ENCODE assay signal across 6 cellular contexts in the genomic region with DNA sequence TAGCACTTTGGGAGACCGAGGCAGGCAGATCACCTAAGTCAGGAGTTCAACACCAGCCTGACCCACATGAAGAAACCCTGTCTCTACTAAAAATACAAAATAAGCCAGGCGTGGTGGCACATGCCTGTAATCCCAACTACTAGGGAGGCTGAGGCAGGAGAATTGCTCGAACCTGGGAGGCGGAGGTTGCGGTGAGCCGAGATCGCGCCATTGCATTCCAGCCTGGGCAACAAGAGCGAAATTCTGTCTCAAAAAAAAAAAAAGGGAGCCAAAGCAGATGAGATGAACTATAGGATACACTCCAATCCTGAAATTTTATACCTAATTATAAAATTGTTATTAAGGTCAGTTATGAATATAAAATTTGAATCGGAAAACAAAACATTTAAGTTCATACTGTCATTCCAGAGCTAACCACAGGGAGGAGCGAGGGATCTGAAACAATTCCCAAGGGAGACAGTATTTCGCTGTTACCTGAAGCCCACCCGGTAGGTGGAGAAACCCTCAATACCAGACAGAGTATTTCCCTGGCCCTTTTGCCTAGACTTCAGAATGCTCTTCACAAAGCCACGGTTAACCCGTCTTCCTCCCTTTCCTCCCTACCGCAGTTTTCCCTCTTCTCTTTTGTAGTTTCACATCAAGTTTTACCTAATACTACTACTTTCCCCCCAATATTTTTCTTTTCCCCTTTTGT. TPM values are rescaled to one million over a fixed set of nuclear protein-coding genes. Genes with fewer than 3 reads are reported as not detected.
A peak's percentile ranks its signal among the peaks of the same experiment; 100 is the strongest.
DNase-seq lines count a peak whose midpoint lies in the region; ATAC-seq, FAIRE-seq and TF ChIP-seq lines count a peak whose summit lies in the region.

No MANE protein-coding gene starts in this region.

- intact Hi-C loops in CD8-positive, alpha-beta T cell (cut with DNase I, micrococcal nuclease) = loop anchor here in 1 of 2 experiments (2.0 kb wide), 1 partner anchor 85 kb away; a partner anchor contains a TSS
- intact Hi-C loops in HepG2 (cut with micrococcal nuclease; ENCODE audit: unreplicated experiment) = loop anchor here (1.0 to 5.0 kb wide), 5 partner anchors 81 to 275 kb away; a partner anchor contains a TSS

- CTCF ChIA-PET in CD8-positive, alpha-beta T cell (lab: Charles Lee) = interaction anchor here (2.0 kb wide), 1 partner anchor 16 kb away, joined by 5 read pairs; no protein-coding TSS in a partner anchor
- CTCF ChIA-PET in activated CD8-positive, alpha-beta T cell treated with anti-CD3 and anti-CD28 coated beads, Interleukin-2, amount 10 ng/mL, durations not matched to agents 7 days and 5 days (lab: Charles Lee) = interaction anchor here (1.0 to 3.4 kb wide), 2 partner anchors 21 to 105 kb away, joined by 3 to 38 read pairs; a partner anchor contains a TSS
- CTCF ChIA-PET in HepG2 (lab: Yijun Ruan, JAX; ENCODE audit: low intra/inter-chr PET ratio, low total read pairs) = interaction anchor here (0.7 to 3.5 kb wide), 3 partner anchors 22 to 275 kb away, joined by 4 to 29 read pairs (median 23); no protein-coding TSS in a partner anchor

- TF ChIP-seq RAD21 in HepG2 (CRISPR knock-in tag; IDR thresholded peaks at IDR 0.05) = peak; percentile 90

- H3K27ac Mint-ChIP-seq in CD8-positive, alpha-beta T cell = peak overlapping the region; percentile 84
- H3K27ac Mint-ChIP-seq in activated CD8-positive, alpha-beta T cell treated with anti-CD3 and anti-CD28 coated beads, Interleukin-2, amount 10 ng/mL, durations not matched to agents 7 days and 5 days = peak overlapping the region; percentile 88

- in situ Hi-C loops in HepG2 (cut with HindIII; ENCODE audit: extremely low pct_ligation_motif_present, low pct_unique_long_range_greater_than_20kb) = no loop called here

- no peaks in the 10 kb centered on the region for H3K9me3 ChIP-seq in CD8-positive, alpha-beta T cell (ENCODE audit: low read length)
- H3K9me3 ChIP-seq in Karpas-422 (ENCODE audit: low read length) (no peaks in the 10 kb centered on the region), HepG2 (ENCODE audit: low read length) (no peaks in the 10 kb centered on the region)

- no peaks in the 10 kb centered on the region for H3K9me3 Mint-ChIP-seq in CD8-positive, alpha-beta T cell
- no peaks in the 10 kb centered on the region for H3K9me3 Mint-ChIP-seq in activated CD8-positive, alpha-beta T cell treated with anti-CD3 and anti-CD28 coated beads, Interleukin-2, amount 10 ng/mL, durations not matched to agents 7 days and 5 days (ENCODE audit: insufficient read depth)

- H3K79me2 ChIP-seq in Karpas-422 (ENCODE audit: low read length) = peaks cover 64% of the 10 kb centered on the region
- peaks cover 56% of the 10 kb centered on the region for H3K79me2 ChIP-seq in HepG2 (ENCODE audit: insufficient read depth, low read length)

- no peak for DNase-seq in CD8-positive, alpha-beta T cell
- DNase-seq in Karpas-422 = peak; percentile 76
- DNase-seq in activated CD8-positive, alpha-beta T cell treated with anti-CD3 and anti-CD28 coated beads, Interleukin-2, amount 10 ng/mL, durations not matched to agents 7 days and 5 days = no peak
- DNase-seq in HepG2 (ENCODE audit: low spot score) = peak; percentile 88

- POLR2A ChIA-PET in CD8-positive, alpha-beta T cell (lab: Charles Lee) = interaction anchor here (0.7 kb wide), 1 partner anchor 37 kb away, joined by 3 read pairs; no protein-coding TSS in a partner anchor
- POLR2A ChIA-PET in activated CD8-positive, alpha-beta T cell treated with anti-CD3 and anti-CD28 coated beads, Interleukin-2, amount 10 ng/mL, durations not matched to agents 7 days and 5 days (lab: Charles Lee) = interaction anchor here (0.8 kb wide), 1 partner anchor 28 kb away, joined by 3 read pairs; no protein-coding TSS in a partner anchor
- POLR2A ChIA-PET in HepG2 (lab: Yijun Ruan, JAX) = interaction anchor here (1.5 to 3.8 kb wide), 6 partner anchors 22 to 256 kb away, joined by 3 to 133 read pairs (median 23); a partner anchor contains a TSS

- peak overlapping the region; percentile 45 for H3K4me3 ChIP-seq in CD8-positive, alpha-beta T cell (ENCODE audit: low read depth, low read length)
- peak overlapping the region; percentile 100 for H3K4me3 ChIP-seq in Karpas-422 (ENCODE audit: low read length)
- H3K4me3 ChIP-seq in HepG2 (replicated peaks in 1 of 3; ENCODE audit: insufficient read depth in 1 of 3, low read depth in 2 of 3, low read length in 3 of 3) = peak overlapping the region; percentile 86 to 99 (median 93)

- peak; percentile 74 for FAIRE-seq in HepG2 (lab: Jason Lieb, UNC)

- no peak for ATAC-seq in CD8-positive, alpha-beta T cell
- no peak for ATAC-seq in activated CD8-positive, alpha-beta T cell treated with anti-CD3 and anti-CD28 coated beads, Interleukin-2, amount 10 ng/mL, durations not matched to agents 7 days and 5 days
- ATAC-seq in HepG2 = peak; percentile 23
- no peak for ATAC-seq in HG03095 (IDR thresholded peaks at IDR 0.05; ENCODE audit: unreplicated experiment)
- ATAC-seq in HG02678 (IDR thresholded peaks at IDR 0.05; ENCODE audit: unreplicated experiment) = no peak

- H3K36me3 ChIP-seq in CD8-positive, alpha-beta T cell (ENCODE audit: insufficient read depth, low read length) = no peaks in the 10 kb centered on the region
- H3K36me3 ChIP-seq in Karpas-422 (ENCODE audit: insufficient read depth, low read length) (peaks cover 28% of the 10 kb centered on the region), HepG2 (replicated peaks in 1 of 2; ENCODE audit: control insufficient read depth in 1 of 2, insufficient read depth in 2 of 2, low read length in 2 of 2) (peaks cover 0 to 12% of the 10 kb centered on the region in 2 experiments; a peak in 3 of 5 replicates)

- H3K4me2 ChIP-seq in Karpas-422 (ENCODE audit: low read depth, low read length, poor library complexity, severe bottlenecking) (peak overlapping the region; percentile 93), HepG2 (ENCODE audit: low read depth, low read length) (peak overlapping the region; percentile 97)

- H3K36me3 Mint-ChIP-seq in CD8-positive, alpha-beta T cell = peaks cover 18% of the 10 kb centered on the region
- peaks cover 35% of the 10 kb centered on the region for H3K36me3 Mint-ChIP-seq in activated CD8-positive, alpha-beta T cell treated with anti-CD3 and anti-CD28 coated beads, Interleukin-2, amount 10 ng/mL, durations not matched to agents 7 days and 5 days (ENCODE audit: low read depth)

- BruUV-seq in HepG2 (replicated peaks; lab: Mats Ljungman, UMichigan) = no TSS peak

- H3K4me1 ChIP-seq in CD8-positive, alpha-beta T cell (ENCODE audit: insufficient read depth, low read length) = peaks cover 21% of the 10 kb centered on the region
- H3K4me1 ChIP-seq in Karpas-422 (ENCODE audit: low read length) = peaks cover 21% of the 10 kb centered on the region
- peaks cover 68% of the 10 kb centered on the region for H3K4me1 ChIP-seq in HepG2 (ENCODE audit: insufficient read depth, low read length)

- TF ChIP-seq POLR2A in HepG2 (IDR thresholded peaks at IDR 0.05; ENCODE audit: insufficient read depth in 1 of 2, low read depth in 2 of 2, low read length in 2 of 2) = 0 out of 4 replicates have a peak, but pooled peaks of 1 of the 2 experiments have one; percentile 26

- H3K9ac ChIP-seq in Karpas-422 (ENCODE audit: low read length) (peak overlapping the region; percentile 100), HepG2 (ENCODE audit: insufficient read depth, low read depth, low read length) (peak overlapping the region; percentile 93)

- peak; percentile 24 for TF ChIP-seq CTCF in CD8-positive, alpha-beta T cell (IDR thresholded peaks at IDR 0.05)
- TF ChIP-seq CTCF in HepG2 (CRISPR knock-in tag; IDR thresholded peaks at IDR 0.05) = peak; percentile 83

- peaks cover 51% of the 10 kb centered on the region for H3K4me1 Mint-ChIP-seq in CD8-positive, alpha-beta T cell (ENCODE audit: low read depth)
- H3K4me1 Mint-ChIP-seq in activated CD8-positive, alpha-beta T cell treated with anti-CD3 and anti-CD28 coated beads, Interleukin-2, amount 10 ng/mL, durations not matched to agents 7 days and 5 days (ENCODE audit: low read depth) = peaks cover 39% of the 10 kb centered on the region

- no peaks in the 10 kb centered on the region for H3K27me3 Mint-ChIP-seq in CD8-positive, alpha-beta T cell (ENCODE audit: low read depth)
- peaks cover 8% of the 10 kb centered on the region for H3K27me3 Mint-ChIP-seq in activated CD8-positive, alpha-beta T cell treated with anti-CD3 and anti-CD28 coated beads, Interleukin-2, amount 10 ng/mL, durations not matched to agents 7 days and 5 days (ENCODE audit: low read depth)

- peak overlapping the region; percentile 84 for H3K27ac ChIP-seq in CD8-positive, alpha-beta T cell (ENCODE audit: low read depth, low read length)
- H3K27ac ChIP-seq in Karpas-422 (ENCODE audit: low read length) (peak overlapping the region; percentile 81), HepG2 (ENCODE audit: extremely low read length, insufficient read depth, low read length) (peak overlapping the region; percentile 95)

- H2AFZ ChIP-seq in Karpas-422 (ENCODE audit: low read length) (no peak overlapping the region), HepG2 (ENCODE audit: low read length) (no peak overlapping the region)

- peaks cover 39% of the 10 kb centered on the region for H4K20me1 ChIP-seq in Karpas-422 (ENCODE audit: insufficient read depth, low read depth, low read length)
- 0 out of 2 replicates have a peak, but pooled peaks cover 6% of the 10 kb centered on the region for H4K20me1 ChIP-seq in HepG2 (ENCODE audit: insufficient read depth, low read length)

- no peaks in the 10 kb centered on the region for H3K27me3 ChIP-seq in CD8-positive, alpha-beta T cell (ENCODE audit: insufficient read depth, low read length)
- H3K27me3 ChIP-seq in Karpas-422 (ENCODE audit: low read length) = no peaks in the 10 kb centered on the region
- H3K27me3 ChIP-seq in HepG2 (ENCODE audit: control insufficient read depth in 1 of 2, insufficient read depth in 2 of 2, low read length in 2 of 2) = no peaks in the 10 kb centered on the region; a peak in 1 of 5 replicates

- WGBS in HepG2 (ENCODE audit: low lambda C conversion rate) = 49% methylated on average over 16 of the region's 16 CpGs

- H3K9me2 ChIP-seq in Karpas-422 (replicated peaks; ENCODE audit: insufficient read depth, low read length) = no peaks in the 10 kb centered on the region

- TF ChIP-seq EP300 in HepG2 (IDR thresholded peaks at IDR 0.05; ENCODE audit: low read depth in 2 of 2, low read length in 2 of 2) (no peak), HepG2 (CRISPR knock-in tag; IDR thresholded peaks at IDR 0.05; ENCODE audit: borderline replicate concordance) (no peak)

- peak overlapping the region; percentile 88 for H3K4me3 Mint-ChIP-seq in CD8-positive, alpha-beta T cell
- peak overlapping the region; percentile 83 for H3K4me3 Mint-ChIP-seq in activated CD8-positive, alpha-beta T cell treated with anti-CD3 and anti-CD28 coated beads, Interleukin-2, amount 10 ng/mL, durations not matched to agents 7 days and 5 days

RNA-seq across cellular contexts. Expression of a gene that starts 1.4 kb away (rescaled TPM):
- total RNA-seq in CD8-positive, alpha-beta T cell = 10 to 100 TPM; 36.4 to 38.5 TPM
- total RNA-seq in Karpas-422 (2014; rRNA removed; shearing (Covaris generic); ENCODE audit: low replicate concordance) = 66.9 and 79.6 TPM in 2 replicates
- 100 to 1,000 TPM; 130 to 136 TPM for total RNA-seq in activated CD8-positive, alpha-beta T cell treated with anti-CD3 and anti-CD28 coated beads, Interleukin-2, amount 10 ng/mL, durations not matched to agents 7 days and 5 days
- total RNA-seq in HepG2 (2016; rRNA removed; fragmentation: Illumina TruSeq; extraction: Trizol) = 211 and 213 TPM in 2 replicates
- total RNA-seq in HepG2 (2016; cell fraction: cytosol; rRNA removed; fragmentation: Illumina TruSeq; extraction: Trizol; ENCODE audit: low read depth) = 66.7 and 72.8 TPM in 2 replicates
- 187 and 217 TPM in 2 replicates for total RNA-seq in HepG2 (2016; cell fraction: insoluble cytoplasmic fraction; rRNA removed; fragmentation: Illumina TruSeq; extraction: Trizol)
- total RNA-seq in HepG2 (2016; cell fraction: membrane; rRNA removed; fragmentation: Illumina TruSeq; extraction: Trizol) = 144 and 151 TPM in 2 replicates
- total RNA-seq in HepG2 (2016; cell fraction: nucleus; rRNA removed; fragmentation: Illumina TruSeq; extraction: Trizol) = 93.4 and 100 TPM in 2 replicates
- 52.3 and 58.2 TPM in 2 replicates for polyA plus RNA-seq in HepG2 (2011; rRNA removed)
- polyA plus RNA-seq in HepG2 (2011; cell fraction: cytosol; rRNA removed) = 57.6 and 58.9 TPM in 2 replicates
- polyA plus RNA-seq in HepG2 (2011; cell fraction: nucleus; rRNA removed) = 33.5 and 36.2 TPM in 2 replicates
- 122 and 125 TPM in 2 replicates for polyA plus RNA-seq in HepG2 (2012)
- 80.0 and 81.2 TPM in 2 replicates for polyA plus RNA-seq in HepG2 (2016; cell fraction: cytosol; fragmentation: Illumina TruSeq; extraction: Trizol; ENCODE audit: low read depth)
- 206 and 226 TPM in 2 replicates for polyA plus RNA-seq in HepG2 (2016; cell fraction: insoluble cytoplasmic fraction; fragmentation: Illumina TruSeq; extraction: Trizol; ENCODE audit: low read depth)
- polyA plus RNA-seq in HepG2 (2016; cell fraction: membrane; fragmentation: Illumina TruSeq; extraction: Trizol; ENCODE audit: low read depth) = 120 and 128 TPM in 2 replicates
- polyA plus RNA-seq in HepG2 (2016; cell fraction: nucleus; fragmentation: Illumina TruSeq; extraction: Trizol; ENCODE audit: insufficient read depth, low read depth) = 164 and 171 TPM in 2 replicates
- 89.1 and 115 TPM in 2 replicates for polyA minus RNA-seq in HepG2 (2011; rRNA and poly(A)+ RNA removed; ENCODE audit: low replicate concordance)
- polyA minus RNA-seq in HepG2 (2011; cell fraction: cytosol; rRNA and poly(A)+ RNA removed) = 65.1 and 65.4 TPM in 2 replicates
- polyA minus RNA-seq in HepG2 (2011; cell fraction: nucleus; rRNA and poly(A)+ RNA removed) = 18.2 and 25.2 TPM in 2 replicates

RNA-seq across cellular contexts. Expression of a gene that starts 20.5 kb away (rescaled TPM):
- 100 to 1,000 TPM; 192 to 196 TPM for total RNA-seq in CD8-positive, alpha-beta T cell
- total RNA-seq in Karpas-422 (2014; rRNA removed; shearing (Covaris generic); ENCODE audit: low replicate concordance) = 27.1 and 30.7 TPM in 2 replicates
- total RNA-seq in activated CD8-positive, alpha-beta T cell treated with anti-CD3 and anti-CD28 coated beads, Interleukin-2, amount 10 ng/mL, durations not matched to agents 7 days and 5 days = 10 to 100 TPM; 91.2 to 91.3 TPM
- 165 and 222 TPM in 2 replicates for total RNA-seq in HepG2 (2016; rRNA removed; fragmentation: Illumina TruSeq; extraction: Trizol)
- total RNA-seq in HepG2 (2016; cell fraction: cytosol; rRNA removed; fragmentation: Illumina TruSeq; extraction: Trizol; ENCODE audit: low read depth) = 29.3 and 32.1 TPM in 2 replicates
- total RNA-seq in HepG2 (2016; cell fraction: insoluble cytoplasmic fraction; rRNA removed; fragmentation: Illumina TruSeq; extraction: Trizol) = 165 and 218 TPM in 2 replicates
- total RNA-seq in HepG2 (2016; cell fraction: membrane; rRNA removed; fragmentation: Illumina TruSeq; extraction: Trizol) = 63.2 and 68.0 TPM in 2 replicates
- 96.2 and 104 TPM in 2 replicates for total RNA-seq in HepG2 (2016; cell fraction: nucleus; rRNA removed; fragmentation: Illumina TruSeq; extraction: Trizol)
- polyA plus RNA-seq in HepG2 (2011; rRNA removed) = 227 and 240 TPM in 2 replicates
- polyA plus RNA-seq in HepG2 (2011; cell fraction: cytosol; rRNA removed) = 195 and 204 TPM in 2 replicates
- 237 and 253 TPM in 2 replicates for polyA plus RNA-seq in HepG2 (2011; cell fraction: nucleus; rRNA removed)
- polyA plus RNA-seq in HepG2 (2012) = 128 and 143 TPM in 2 replicates
- 19.3 and 21.8 TPM in 2 replicates for polyA plus RNA-seq in HepG2 (2016; cell fraction: cytosol; fragmentation: Illumina TruSeq; extraction: Trizol; ENCODE audit: low read depth)
- polyA plus RNA-seq in HepG2 (2016; cell fraction: insoluble cytoplasmic fraction; fragmentation: Illumina TruSeq; extraction: Trizol; ENCODE audit: low read depth) = 234 and 235 TPM in 2 replicates
- 36.2 and 39.8 TPM in 2 replicates for polyA plus RNA-seq in HepG2 (2016; cell fraction: membrane; fragmentation: Illumina TruSeq; extraction: Trizol; ENCODE audit: low read depth)
- 149 and 154 TPM in 2 replicates for polyA plus RNA-seq in HepG2 (2016; cell fraction: nucleus; fragmentation: Illumina TruSeq; extraction: Trizol; ENCODE audit: insufficient read depth, low read depth)
- polyA minus RNA-seq in HepG2 (2011; rRNA and poly(A)+ RNA removed; ENCODE audit: low replicate concordance) = 103 and 225 TPM in 2 replicates
- polyA minus RNA-seq in HepG2 (2011; cell fraction: cytosol; rRNA and poly(A)+ RNA removed) = 91.1 and 109 TPM in 2 replicates
- polyA minus RNA-seq in HepG2 (2011; cell fraction: nucleus; rRNA and poly(A)+ RNA removed) = 149 and 165 TPM in 2 replicates

RNA-seq across cellular contexts. Expression of a gene that starts 27.4 kb away (rescaled TPM):
- total RNA-seq in CD8-positive, alpha-beta T cell = 10 to 100 TPM; 19.0 to 21.6 TPM
- total RNA-seq in Karpas-422 (2014; rRNA removed; shearing (Covaris generic); ENCODE audit: low replicate concordance) = 7.0 and 12.6 TPM in 2 replicates
- 10 to 100 TPM; 11.8 to 13.3 TPM for total RNA-seq in activated CD8-positive, alpha-beta T cell treated with anti-CD3 and anti-CD28 coated beads, Interleukin-2, amount 10 ng/mL, durations not matched to agents 7 days and 5 days
- 2.4 and 4.9 TPM in 2 replicates for total RNA-seq in HepG2 (2016; rRNA removed; fragmentation: Illumina TruSeq; extraction: Trizol)
- 2.0 and 2.5 TPM in 2 replicates for total RNA-seq in HepG2 (2016; cell fraction: cytosol; rRNA removed; fragmentation: Illumina TruSeq; extraction: Trizol; ENCODE audit: low read depth)
- 2.5 and 5.0 TPM in 2 replicates for total RNA-seq in HepG2 (2016; cell fraction: insoluble cytoplasmic fraction; rRNA removed; fragmentation: Illumina TruSeq; extraction: Trizol)
- total RNA-seq in HepG2 (2016; cell fraction: membrane; rRNA removed; fragmentation: Illumina TruSeq; extraction: Trizol) = 4.0 and 4.3 TPM in 2 replicates
- 5.5 and 6.1 TPM in 2 replicates for total RNA-seq in HepG2 (2016; cell fraction: nucleus; rRNA removed; fragmentation: Illumina TruSeq; extraction: Trizol)
- 6.3 and 10.9 TPM in 2 replicates for polyA plus RNA-seq in HepG2 (2011; rRNA removed)
- polyA plus RNA-seq in HepG2 (2011; cell fraction: cytosol; rRNA removed) = 5.5 and 8.5 TPM in 2 replicates
- polyA plus RNA-seq in HepG2 (2011; cell fraction: nucleus; rRNA removed) = 44.0 and 47.8 TPM in 2 replicates
- polyA plus RNA-seq in HepG2 (2012) = 3.9 and 6.3 TPM in 2 replicates
- 2.7 and 2.9 TPM in 2 replicates for polyA plus RNA-seq in HepG2 (2016; cell fraction: cytosol; fragmentation: Illumina TruSeq; extraction: Trizol; ENCODE audit: low read depth)
- 3.5 and 4.5 TPM in 2 replicates for polyA plus RNA-seq in HepG2 (2016; cell fraction: insoluble cytoplasmic fraction; fragmentation: Illumina TruSeq; extraction: Trizol; ENCODE audit: low read depth)
- 4.8 TPM in 2 replicates for polyA plus RNA-seq in HepG2 (2016; cell fraction: membrane; fragmentation: Illumina TruSeq; extraction: Trizol; ENCODE audit: low read depth)
- polyA plus RNA-seq in HepG2 (2016; cell fraction: nucleus; fragmentation: Illumina TruSeq; extraction: Trizol; ENCODE audit: insufficient read depth, low read depth) = 20.6 TPM in 2 replicates
- polyA minus RNA-seq in HepG2 (2011; rRNA and poly(A)+ RNA removed; ENCODE audit: low replicate concordance) = 4.6 and 10.2 TPM in 2 replicates
- 1.6 and 3.3 TPM in 2 replicates for polyA minus RNA-seq in HepG2 (2011; cell fraction: cytosol; rRNA and poly(A)+ RNA removed)
- 4.9 and 5.1 TPM in 2 replicates for polyA minus RNA-seq in HepG2 (2011; cell fraction: nucleus; rRNA and poly(A)+ RNA removed)

RNA-seq across cellular contexts. Expression of a gene that starts 34.2 kb away (rescaled TPM):
- total RNA-seq in CD8-positive, alpha-beta T cell = 1 to 10 TPM; 4.4 to 6.6 TPM
- 0.61 TPM in 1 of 2 replicates, not detected in the other for total RNA-seq in Karpas-422 (2014; rRNA removed; shearing (Covaris generic); ENCODE audit: low replicate concordance)
- total RNA-seq in activated CD8-positive, alpha-beta T cell treated with anti-CD3 and anti-CD28 coated beads, Interleukin-2, amount 10 ng/mL, durations not matched to agents 7 days and 5 days = 1 to 10 TPM; 5.6 to 6.6 TPM
- 2.1 TPM in 1 of 2 replicates, not detected in the other for total RNA-seq in HepG2 (2016; rRNA removed; fragmentation: Illumina TruSeq; extraction: Trizol)
- not detected in 2 replicates for total RNA-seq in HepG2 (2016; cell fraction: cytosol; rRNA removed; fragmentation: Illumina TruSeq; extraction: Trizol; ENCODE audit: low read depth)
- total RNA-seq in HepG2 (2016; cell fraction: insoluble cytoplasmic fraction; rRNA removed; fragmentation: Illumina TruSeq; extraction: Trizol) = 1.6 TPM in 1 of 2 replicates, not detected in the other
- 0.28 and 0.31 TPM in 2 replicates for total RNA-seq in HepG2 (2016; cell fraction: membrane; rRNA removed; fragmentation: Illumina TruSeq; extraction: Trizol)
- 1.6 and 3.6 TPM in 2 replicates for total RNA-seq in HepG2 (2016; cell fraction: nucleus; rRNA removed; fragmentation: Illumina TruSeq; extraction: Trizol)
- polyA plus RNA-seq in HepG2 (2011; rRNA removed) = 4.5 and 5.6 TPM in 2 replicates
- 0.64 and 0.94 TPM in 2 replicates for polyA plus RNA-seq in HepG2 (2011; cell fraction: cytosol; rRNA removed)
- polyA plus RNA-seq in HepG2 (2011; cell fraction: nucleus; rRNA removed) = 57.5 and 78.7 TPM in 2 replicates
- 5.6 and 6.6 TPM in 2 replicates for polyA plus RNA-seq in HepG2 (2012)
- polyA plus RNA-seq in HepG2 (2016; cell fraction: cytosol; fragmentation: Illumina TruSeq; extraction: Trizol; ENCODE audit: low read depth) = 0.34 and 0.46 TPM in 2 replicates
- polyA plus RNA-seq in HepG2 (2016; cell fraction: insoluble cytoplasmic fraction; fragmentation: Illumina TruSeq; extraction: Trizol; ENCODE audit: low read depth) = 0.41 TPM in 1 of 2 replicates, not detected in the other
- 0.32 and 1.0 TPM in 2 replicates for polyA plus RNA-seq in HepG2 (2016; cell fraction: membrane; fragmentation: Illumina TruSeq; extraction: Trizol; ENCODE audit: low read depth)
- polyA plus RNA-seq in HepG2 (2016; cell fraction: nucleus; fragmentation: Illumina TruSeq; extraction: Trizol; ENCODE audit: insufficient read depth, low read depth) = 12.5 and 13.4 TPM in 2 replicates
- 0.77 and 4.4 TPM in 2 replicates for polyA minus RNA-seq in HepG2 (2011; rRNA and poly(A)+ RNA removed; ENCODE audit: low replicate concordance)
- polyA minus RNA-seq in HepG2 (2011; cell fraction: cytosol; rRNA and poly(A)+ RNA removed) = not detected in 2 replicates
- 8.7 and 8.8 TPM in 2 replicates for polyA minus RNA-seq in HepG2 (2011; cell fraction: nucleus; rRNA and poly(A)+ RNA removed)

RNA-seq across cellular contexts. Expression of a gene that starts 37.5 kb away (rescaled TPM):
- 10 to 100 TPM; 64.8 to 66.5 TPM for total RNA-seq in CD8-positive, alpha-beta T cell
- 77.4 and 116 TPM in 2 replicates for total RNA-seq in Karpas-422 (2014; rRNA removed; shearing (Covaris generic); ENCODE audit: low replicate concordance)
- total RNA-seq in activated CD8-positive, alpha-beta T cell treated with anti-CD3 and anti-CD28 coated beads, Interleukin-2, amount 10 ng/mL, durations not matched to agents 7 days and 5 days = 100 to 1,000 TPM; 119 to 120 TPM
- total RNA-seq in HepG2 (2016; rRNA removed; fragmentation: Illumina TruSeq; extraction: Trizol) = 94.9 and 109 TPM in 2 replicates
- 42.7 and 45.6 TPM in 2 replicates for total RNA-seq in HepG2 (2016; cell fraction: cytosol; rRNA removed; fragmentation: Illumina TruSeq; extraction: Trizol; ENCODE audit: low read depth)
- total RNA-seq in HepG2 (2016; cell fraction: insoluble cytoplasmic fraction; rRNA removed; fragmentation: Illumina TruSeq; extraction: Trizol) = 98.2 and 110 TPM in 2 replicates
- 56.0 and 66.0 TPM in 2 replicates for total RNA-seq in HepG2 (2016; cell fraction: membrane; rRNA removed; fragmentation: Illumina TruSeq; extraction: Trizol)
- 70.1 and 82.3 TPM in 2 replicates for total RNA-seq in HepG2 (2016; cell fraction: nucleus; rRNA removed; fragmentation: Illumina TruSeq; extraction: Trizol)
- polyA plus RNA-seq in HepG2 (2011; rRNA removed) = 75.0 and 88.4 TPM in 2 replicates
- 86.7 and 102 TPM in 2 replicates for polyA plus RNA-seq in HepG2 (2011; cell fraction: cytosol; rRNA removed)
- 125 TPM in 2 replicates for polyA plus RNA-seq in HepG2 (2011; cell fraction: nucleus; rRNA removed)
- polyA plus RNA-seq in HepG2 (2012) = 71.1 and 79.5 TPM in 2 replicates
- polyA plus RNA-seq in HepG2 (2016; cell fraction: cytosol; fragmentation: Illumina TruSeq; extraction: Trizol; ENCODE audit: low read depth) = 19.3 and 23.5 TPM in 2 replicates
- polyA plus RNA-seq in HepG2 (2016; cell fraction: insoluble cytoplasmic fraction; fragmentation: Illumina TruSeq; extraction: Trizol; ENCODE audit: low read depth) = 82.7 and 86.8 TPM in 2 replicates
- polyA plus RNA-seq in HepG2 (2016; cell fraction: membrane; fragmentation: Illumina TruSeq; extraction: Trizol; ENCODE audit: low read depth) = 39.6 and 42.3 TPM in 2 replicates
- 97.5 and 97.9 TPM in 2 replicates for polyA plus RNA-seq in HepG2 (2016; cell fraction: nucleus; fragmentation: Illumina TruSeq; extraction: Trizol; ENCODE audit: insufficient read depth, low read depth)
- polyA minus RNA-seq in HepG2 (2011; rRNA and poly(A)+ RNA removed; ENCODE audit: low replicate concordance) = 92.8 and 112 TPM in 2 replicates
- polyA minus RNA-seq in HepG2 (2011; cell fraction: cytosol; rRNA and poly(A)+ RNA removed) = 58.3 and 61.2 TPM in 2 replicates
- polyA minus RNA-seq in HepG2 (2011; cell fraction: nucleus; rRNA and poly(A)+ RNA removed) = 97.5 and 98.0 TPM in 2 replicates

Comparison
In these comparisons a context has a peak if more than half of its experiments do, and no peak if none do; other contexts are left out.
1. DNase-seq: peak in Karpas-422 (single experiment) and HepG2 (single experiment); none in CD8-positive, alpha-beta T cell (0 of 7) and activated CD8-positive, alpha-beta T cell treated with anti-CD3 and anti-CD28 coated beads, Interleukin-2, amount 10 ng/mL, durations not matched to agents 7 days and 5 days (single experiment).
2. H3K4me3 ChIP-seq: peak in every context shown above with its lines; median percentile 100 in Karpas-422; 93 in HepG2; 45 in CD8-positive, alpha-beta T cell.
3. Peak in every context shown above with its lines, with median percentiles within 50 percentile points of each other: H3K27ac ChIP-seq.